Comparison of ENCODE assay signal across 10 cellular contexts in genomic region chr1:31111290-31111951, GRCh38. TPM values are rescaled to one million over a fixed set of nuclear protein-coding genes. Genes with fewer than 3 reads are reported as not detected.
A peak's percentile ranks its signal among the peaks of the same experiment; 100 is the strongest.
DNase-seq lines count a peak whose midpoint lies in the region; ATAC-seq and TF ChIP-seq lines count a peak whose summit lies in the region.
"Had no signal": no experiment of that assay in that cellular context is flagged by ENCODE, and none has a peak within 500 bp of the region (broad histone marks: within the 10 kb centered on the region; RNA-seq: fewer than 3 reads in every experiment).

No MANE protein-coding gene starts in this region.

- H3K4me3 ChIP-seq in prostate gland, result no peak overlapping the region
- no peak overlapping the region for H3K4me3 ChIP-seq in H7 (ENCODE audit: insufficient read depth, low read depth, low read length)

- DNase-seq in HCEC 1CT (peak; percentile 50), NOMO-1 (lab: John Stamatoyannopoulos, UW; ENCODE audit: unreplicated experiment in 2 of 2) (peak; percentile 40 to 50), fibroblast of gingiva (ENCODE audit: low read depth) (peak; percentile 69), prostate gland (ENCODE audit: low spot score) (peak; percentile 23), COLO829 (ENCODE audit: low spot score) (no peak), NCI-H526 (lab: John Stamatoyannopoulos, UW) (no peak), H7 (no peak)
- DNase-seq: NCI-H2171 treated with DMSO at 0.1 percent for 48 hours had no signal

- intact Hi-C loops in prostate gland (cut with DNase I), result no loop called here

- WGBS in prostate gland, result 50% methylated on average over 8 of the region's 8 CpGs

- no peaks in the 10 kb centered on the region for H3K9me3 ChIP-seq in prostate gland

- H3K27me3 ChIP-seq in prostate gland (replicated peaks; ENCODE audit: insufficient read depth) (no peaks in the 10 kb centered on the region), H7 (ENCODE audit: control insufficient read depth, insufficient read depth, low read length) (no peaks in the 10 kb centered on the region)

- no peaks in the 10 kb centered on the region for H3K4me1 ChIP-seq in prostate gland (replicated peaks)

- TF ChIP-seq POLR2A in prostate gland (IDR thresholded peaks at IDR 0.05), result no peak

- H3K27ac ChIP-seq in prostate gland, result no peak overlapping the region

- no peaks in the 10 kb centered on the region for H3K36me3 ChIP-seq in prostate gland
- no peaks in the 10 kb centered on the region for H3K36me3 ChIP-seq in H7 (replicated peaks; ENCODE audit: control insufficient read depth, insufficient read depth, low read length)

- ATAC-seq in HG02610 (IDR thresholded peaks at IDR 0.05; ENCODE audit: unreplicated experiment), result no peak
- ATAC-seq: stimulated activated memory B cell treated with anti-CD40 and anti-IgM and Interleukin-4, amounts not matched to agents 10 μg/mL and 1 μg/mL and 100 μg/mL, for 72 hours had no signal

- TF ChIP-seq CTCF in prostate gland (IDR thresholded peaks at IDR 0.05), result no peak

RNA-seq across cellular contexts. Expression of gene PUM1, which starts 45.9 kb away (rescaled TPM):
- total RNA-seq in prostate gland, result 100 to 1,000 TPM in 1 of 2 donors, 10 to 100 TPM in 1; 80.3 to 120 TPM
- 105 and 115 TPM in 2 replicates for total RNA-seq in H7 (2014; rRNA removed; shearing (Covaris generic))

Comparison
In these comparisons a context has a peak if more than half of its experiments do, and no peak if none do; other contexts are left out.
1. DNase-seq: peak in HCEC 1CT (single experiment), NOMO-1 (2 of 2), fibroblast of gingiva (single experiment) and prostate gland (single experiment); none in COLO829 (single experiment), NCI-H526 (0 of 2) and H7 (single experiment).